Comparison of ENCODE assay signal across 9 cellular contexts in genomic region chr6:20542927-20543602, GRCh38. TPM values are rescaled to one million over a fixed set of nuclear protein-coding genes. Genes with fewer than 3 reads are reported as not detected.
DNase-seq lines count a peak whose midpoint lies in the region; ATAC-seq and TF ChIP-seq lines count a peak whose summit lies in the region.
"Had no signal": no experiment of that assay in that cellular context is flagged by ENCODE, and none has a peak within 500 bp of the region (broad histone marks: within the 10 kb centered on the region; RNA-seq: fewer than 3 reads in every experiment).

No MANE protein-coding gene starts in this region.

- peak overlapping the region in 1 of 4 donors; percentile 5 for H3K27ac ChIP-seq in transverse colon
- H3K27ac ChIP-seq: parathyroid adenoma had no signal

- H3K4me3 ChIP-seq in astrocyte of the cerebellum (ENCODE audit: low read depth, low read length) = no peak overlapping the region
- no peak overlapping the region for H3K4me3 ChIP-seq in transverse colon

- in situ Hi-C loops in astrocyte of the cerebellum (cut with HindIII; ENCODE audit: low sequenced_read_pairs) = loop anchor here (25.0 kb wide), 1 partner anchor 256 kb away; no protein-coding TSS in a partner anchor
- in situ Hi-C loops in transverse colon (cut with MboI; ENCODE audit: low pct_ligation_motif_present in 1 of 4, low pct_unique_long_range_greater_than_20kb in 1 of 4, low sequenced_read_pairs in 3 of 4) = loop anchor here in 1 of 4 donors (25.0 kb wide), 1 partner anchor 456 kb away; no protein-coding TSS in a partner anchor

- peaks cover 0 to 12% (median 3%) of the 10 kb centered on the region in 4 donors for H3K36me3 ChIP-seq in transverse colon

- TF ChIP-seq CTCF in astrocyte of the cerebellum (IDR thresholded peaks at IDR 0.05; ENCODE audit: low read depth, low read length, missing control alignments) (no peak), transverse colon (IDR thresholded peaks at IDR 0.05) (no peak)

- H3K4me1 ChIP-seq in transverse colon = peaks cover 0 to 14% (median 6%) of the 10 kb centered on the region in 4 donors
- H3K4me1 ChIP-seq: parathyroid adenoma had no signal

- ATAC-seq in GM18867 (IDR thresholded peaks at IDR 0.05; ENCODE audit: unreplicated experiment) (peak; percentile 98), Right ventricle myocardium superior (ENCODE audit: poor library complexity) (no peak)

- no peak for TF ChIP-seq EP300 in transverse colon (IDR thresholded peaks at IDR 0.05; ENCODE audit: low read depth)

- DNase-seq in HCEC 1CT (peak; percentile 74), M059J (ENCODE audit: low read depth) (peak; percentile 83), astrocyte of the cerebellum (ENCODE audit: low read depth) (peak; percentile 92), transverse colon (no peak), Right ventricle myocardium superior (no peak), D341Med (ENCODE audit: low spot score) (no peak), medulla oblongata (ENCODE audit: extremely low spot score) (no peak)

- no peaks in the 10 kb centered on the region for H3K9me3 ChIP-seq in transverse colon

- intact Hi-C loops in transverse colon (cut with DNase I; ENCODE audit: low total_unique reads) = no loop called here
- intact Hi-C loops in Right ventricle myocardium superior (cut with DNase I) = no loop called here

- WGBS in transverse colon (ENCODE audit: low coverage in 1 of 2), 2 donors = 20 to 22% methylated on average over 2 of the region's 2 CpGs

- no peaks in the 10 kb centered on the region for H3K27me3 ChIP-seq in transverse colon

- no peak for TF ChIP-seq POLR2A in transverse colon (IDR thresholded peaks at IDR 0.05)

RNA-seq across cellular contexts. Expression of gene CDKAL1, which starts 8.8 kb away (rescaled TPM):
- 25.7 and 36.4 TPM in 2 replicates for total RNA-seq in M059J (2014; rRNA removed; shearing (Covaris generic))
- 10 to 100 TPM in 3 of 4 donors, 1 to 10 TPM in 1; 4.8 to 21.7 (median 12.5) TPM for total RNA-seq in transverse colon
- 10.2 TPM for total RNA-seq in Right ventricle myocardium superior

Comparison
In these comparisons a context has a peak if more than half of its experiments do, and no peak if none do; other contexts are left out.
1. DNase-seq: peak in HCEC 1CT (single experiment), M059J (single experiment) and astrocyte of the cerebellum (single experiment); none in transverse colon (single experiment), Right ventricle myocardium superior (single experiment), D341Med (single experiment) and medulla oblongata (single experiment).